In the genomic region with DNA sequence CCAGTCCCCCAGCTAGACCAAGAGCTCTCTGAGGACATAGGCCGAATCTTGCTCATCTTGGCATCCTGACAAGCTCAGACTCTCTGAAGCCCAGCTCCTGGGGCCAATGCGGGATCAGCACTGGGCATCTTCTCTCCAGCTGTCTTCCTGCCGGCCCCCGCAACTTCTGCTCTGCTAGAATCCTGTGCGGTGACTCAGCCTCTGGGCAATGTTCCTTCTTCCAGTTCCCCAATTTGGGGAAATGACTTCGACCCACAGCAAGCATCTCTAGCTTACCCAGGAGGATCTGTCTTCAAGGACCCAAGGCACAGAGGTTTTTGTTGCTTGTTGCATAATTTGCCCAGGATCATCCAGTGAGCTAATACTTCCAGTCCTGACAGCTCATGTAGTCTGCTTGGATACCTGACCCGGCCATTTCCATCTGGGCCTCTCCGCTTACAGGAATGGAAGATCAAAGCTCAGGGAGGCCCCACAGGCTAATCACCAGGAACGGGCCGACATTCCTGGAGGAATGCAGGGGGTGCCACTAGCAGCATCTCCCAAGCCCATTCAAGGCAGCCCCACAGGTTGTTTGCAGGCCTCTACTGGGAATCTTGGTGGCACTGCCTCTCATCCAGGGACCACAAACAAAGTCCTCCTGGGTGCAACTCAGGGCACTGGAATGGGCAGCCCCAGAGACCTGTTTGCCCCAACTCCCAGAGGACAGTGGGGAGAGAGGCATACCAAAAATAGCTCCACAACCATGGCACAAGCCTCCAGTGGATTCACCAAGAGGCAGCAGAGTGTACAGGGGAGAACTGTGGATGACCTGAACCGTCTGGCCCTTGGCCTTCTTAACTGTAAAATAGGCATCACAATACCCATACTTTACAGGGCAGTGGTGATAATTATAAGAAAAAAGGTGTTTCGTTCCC, we compare ENCODE assay signal across 9 cellular contexts.
DNase-seq lines count a peak whose midpoint lies in the region; FAIRE-seq and TF ChIP-seq lines count a peak whose summit lies in the region.
"Had no signal": no experiment of that assay in that cellular context is flagged by ENCODE, and none has a peak within 500 bp of the region (broad histone marks: within the 10 kb centered on the region; RNA-seq: fewer than 3 reads in every experiment).

No MANE protein-coding gene starts in this region.

- H3K4me3 ChIP-seq in fibroblast of the aortic adventitia (ENCODE audit: low read depth, low read length) = no peak overlapping the region

- no peak for FAIRE-seq in GM19239 (lab: Jason Lieb, UNC)

- peak; percentile 59 for DNase-seq in Daoy (ENCODE audit: low read depth)
- DNase-seq in SKM-1 (lab: John Stamatoyannopoulos, UW; ENCODE audit: unreplicated experiment) = peak; percentile 96
- peak; percentile 93 for DNase-seq in fibroblast of the aortic adventitia (ENCODE audit: low read depth)
- DNase-seq in pons (ENCODE audit: low spot score) = peak; percentile 56
- no peak for DNase-seq in NCI-H1105 treated with DMSO at 0.1 percent for 48 hours (lab: John Stamatoyannopoulos, UW)
- DNase-seq in activated CD4-positive, alpha-beta T cell treated with anti-CD3 and anti-CD28 coated beads, Interleukin-2, amount 50 U/mL, for 4 hours = no peak
- DNase-seq in GM19239 (ENCODE audit: insufficient read length, low spot score) = no peak
- no peak for DNase-seq in NCI-H345 treated with DMSO at 0.1 percent for 48 hours (lab: John Stamatoyannopoulos, UW; ENCODE audit: unreplicated experiment)
- DNase-seq: activated gamma-delta T cell treated with Interleukin-2 at 50 U/mL for 16 hours had no signal

- no peak for TF ChIP-seq CTCF in fibroblast of the aortic adventitia (IDR thresholded peaks at IDR 0.05; ENCODE audit: insufficient read depth, low read length)

Comparison
In these comparisons a context has a peak if more than half of its experiments do, and no peak if none do; other contexts are left out.
1. DNase-seq: peak in Daoy (single experiment), SKM-1 (single experiment), fibroblast of the aortic adventitia (single experiment) and pons (single experiment); none in NCI-H1105 treated with DMSO at 0.1 percent for 48 hours (single experiment), activated CD4-positive, alpha-beta T cell treated with anti-CD3 and anti-CD28 coated beads, Interleukin-2, amount 50 U/mL, for 4 hours (0 of 2), GM19239 (single experiment) and NCI-H345 treated with DMSO at 0.1 percent for 48 hours (single experiment).